Comparison of ENCODE assay signal across 8 cellular contexts in the genomic region with DNA sequence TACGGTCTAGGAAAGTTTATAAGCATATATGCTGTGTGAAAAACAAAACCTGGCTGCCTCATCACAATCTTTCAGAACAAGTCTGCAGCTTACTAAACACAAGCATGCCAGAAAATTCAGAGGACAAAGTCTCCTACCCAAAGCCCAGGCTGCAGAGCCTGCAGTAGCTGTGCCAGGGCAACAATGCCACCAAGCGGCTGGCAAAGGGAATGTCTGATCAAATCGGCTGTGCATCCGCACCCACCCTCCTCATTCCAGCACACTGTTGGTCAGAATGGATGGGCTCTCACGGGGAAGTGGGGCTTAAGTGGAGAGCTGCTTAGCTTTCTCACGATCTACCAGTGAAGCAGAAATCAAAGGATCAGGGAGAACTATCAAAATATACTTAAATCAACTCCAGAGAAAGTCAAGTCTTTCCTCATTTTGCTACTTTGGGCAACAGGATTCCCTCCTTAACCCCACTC.
DNase-seq lines count a peak whose midpoint lies in the region; ATAC-seq and TF ChIP-seq lines count a peak whose summit lies in the region.

No MANE protein-coding gene starts in this region.

- H3K4me3 Mint-ChIP-seq in activated T-helper 1 cell treated with anti-CD3 and anti-CD28 coated beads, Interleukin-12 subunit alpha, Interleukin-12 subunit beta, Interleukin-2, Interleukin-4 antibody, amounts not matched to agents 30 ng/mL and 10 ng/mL and 1 ng/mL, durations not matched to agents 14 hours and 24 hours and 36 hours, result peak overlapping the region; percentile 55
- H3K4me3 Mint-ChIP-seq in neural crest cell, result no peak overlapping the region

- no peaks in the 10 kb centered on the region for H3K79me2 ChIP-seq in PC-9 (ENCODE audit: low read depth)

- no peaks in the 10 kb centered on the region for H3K36me3 ChIP-seq in PC-9 (ENCODE audit: low read depth)

- no peaks in the 10 kb centered on the region for H3K27me3 Mint-ChIP-seq in activated T-helper 1 cell treated with anti-CD3 and anti-CD28 coated beads, Interleukin-12 subunit alpha, Interleukin-12 subunit beta, Interleukin-2, Interleukin-4 antibody, amounts not matched to agents 30 ng/mL and 10 ng/mL and 1 ng/mL, durations not matched to agents 14 hours and 24 hours and 36 hours (ENCODE audit: insufficient read depth)
- H3K27me3 Mint-ChIP-seq in neural crest cell (ENCODE audit: low read depth), result no peaks in the 10 kb centered on the region

- H3K4me3 ChIP-seq in GM12865 (ENCODE audit: low read depth, low read length) (peak overlapping the region; percentile 63), PC-9 (no peak overlapping the region), fibroblast of pulmonary artery (replicated peaks; ENCODE audit: low read depth, low read length) (no peak overlapping the region)
- peak overlapping the region; percentile 18 for H3K4me3 ChIP-seq in Jurkat, Clone E6-1 (ENCODE audit: low read length)

- CTCF ChIA-PET in PC-9 (lab: Charles Lee), result interaction anchor here (0.5 to 1.4 kb wide), 5 partner anchors 27 to 457 kb away, joined by 3 to 6 read pairs (median 4); no protein-coding TSS in a partner anchor

- no peak overlapping the region for H3K27ac ChIP-seq in PC-9
- peak overlapping the region; percentile 41 for H3K27ac ChIP-seq in temporal lobe (ENCODE audit: low read depth, low read length)

- peaks cover 56% of the 10 kb centered on the region for H3K4me1 Mint-ChIP-seq in activated T-helper 1 cell treated with anti-CD3 and anti-CD28 coated beads, Interleukin-12 subunit alpha, Interleukin-12 subunit beta, Interleukin-2, Interleukin-4 antibody, amounts not matched to agents 30 ng/mL and 10 ng/mL and 1 ng/mL, durations not matched to agents 14 hours and 24 hours and 36 hours (ENCODE audit: low read depth)
- H3K4me1 Mint-ChIP-seq in neural crest cell, result peaks cover 6% of the 10 kb centered on the region

- ATAC-seq in HG03378 (IDR thresholded peaks at IDR 0.05; ENCODE audit: unreplicated experiment), result no peak

- peaks cover 37% of the 10 kb centered on the region for H3K4me1 ChIP-seq in PC-9 (replicated peaks; ENCODE audit: insufficient read depth)

- peak; percentile 93 for DNase-seq in GM12865 (ENCODE audit: low read depth)
- peak; percentile 80 for DNase-seq in Jurkat, Clone E6-1 (ENCODE audit: low read depth, low spot score)
- DNase-seq in PC-9, result peak; percentile 46 to 66
- DNase-seq in activated T-helper 1 cell treated with anti-CD3 and anti-CD28 coated beads, Interleukin-12 subunit alpha, Interleukin-12 subunit beta, Interleukin-2, Interleukin-4 antibody, amounts not matched to agents 30 ng/mL and 10 ng/mL and 1 ng/mL, durations not matched to agents 14 hours and 24 hours and 36 hours (ENCODE audit: low spot score), result peak; percentile 35
- peak; percentile 89 for DNase-seq in fibroblast of pulmonary artery (ENCODE audit: low read depth)
- DNase-seq in neural crest cell (ENCODE audit: low read depth, low spot score), result peak; percentile 57

- no peak overlapping the region for H2AFZ ChIP-seq in PC-9

- H3K9me3 ChIP-seq in PC-9 (ENCODE audit: insufficient read depth, low read depth), result no peaks in the 10 kb centered on the region

- BruUV-seq in PC-9 (replicated peaks; lab: Mats Ljungman, UMichigan), result no TSS peak

- H3K27me3 ChIP-seq in PC-9 (ENCODE audit: insufficient read depth, low read depth), result no peaks in the 10 kb centered on the region

- POLR2A ChIA-PET in PC-9 (lab: Charles Lee; ENCODE audit: unreplicated experiment), result no interaction called here

- H3K4me2 ChIP-seq in PC-9, result no peak overlapping the region

- intact Hi-C loops in PC-9 (cut with micrococcal nuclease; ENCODE audit: unreplicated experiment), result loop anchor here (1.0 to 5.0 kb wide), 3 partner anchors 41 to 264 kb away; no protein-coding TSS in a partner anchor
- intact Hi-C loops in activated T-helper 1 cell treated with anti-CD3 and anti-CD28 coated beads, Interleukin-12 subunit alpha, Interleukin-12 subunit beta, Interleukin-2, Interleukin-4 antibody, amounts not matched to agents 30 ng/mL and 10 ng/mL and 1 ng/mL, durations not matched to agents 14 hours and 24 hours and 36 hours (cut with micrococcal nuclease), result loop anchor here (1.0 to 2.0 kb wide), 3 partner anchors 110 to 264 kb away; no protein-coding TSS in a partner anchor

- peaks cover 33% of the 10 kb centered on the region for H3K36me3 Mint-ChIP-seq in activated T-helper 1 cell treated with anti-CD3 and anti-CD28 coated beads, Interleukin-12 subunit alpha, Interleukin-12 subunit beta, Interleukin-2, Interleukin-4 antibody, amounts not matched to agents 30 ng/mL and 10 ng/mL and 1 ng/mL, durations not matched to agents 14 hours and 24 hours and 36 hours (ENCODE audit: low read depth)
- H3K36me3 Mint-ChIP-seq in neural crest cell (ENCODE audit: low read depth), result no peaks in the 10 kb centered on the region

- peaks cover 8% of the 10 kb centered on the region for H3F3A ChIP-seq in PC-9 (ENCODE audit: insufficient read depth, low read depth)

- H4K20me1 ChIP-seq in PC-9 (ENCODE audit: insufficient read depth), result no peaks in the 10 kb centered on the region

- H3K9me3 Mint-ChIP-seq in activated T-helper 1 cell treated with anti-CD3 and anti-CD28 coated beads, Interleukin-12 subunit alpha, Interleukin-12 subunit beta, Interleukin-2, Interleukin-4 antibody, amounts not matched to agents 30 ng/mL and 10 ng/mL and 1 ng/mL, durations not matched to agents 14 hours and 24 hours and 36 hours, result no peaks in the 10 kb centered on the region
- no peaks in the 10 kb centered on the region for H3K9me3 Mint-ChIP-seq in neural crest cell

- peak overlapping the region; percentile 84 for H3K27ac Mint-ChIP-seq in activated T-helper 1 cell treated with anti-CD3 and anti-CD28 coated beads, Interleukin-12 subunit alpha, Interleukin-12 subunit beta, Interleukin-2, Interleukin-4 antibody, amounts not matched to agents 30 ng/mL and 10 ng/mL and 1 ng/mL, durations not matched to agents 14 hours and 24 hours and 36 hours
- H3K27ac Mint-ChIP-seq in neural crest cell (ENCODE audit: unreplicated experiment), result no peak overlapping the region

- TF ChIP-seq CTCF in GM12865 (IDR thresholded peaks at IDR 0.05; ENCODE audit: insufficient read depth, low read depth, low read length, missing control alignments) (peak; percentile 81), PC-9 (conservative IDR thresholded peaks at IDR 0.05) (peak; percentile 82), fibroblast of pulmonary artery (IDR thresholded peaks at IDR 0.05; ENCODE audit: low read length, missing control alignments) (peak; percentile 97), neural crest cell (conservative IDR thresholded peaks at IDR 0.05) (peak; percentile 81)

- no peaks in the 10 kb centered on the region for H3K9me2 ChIP-seq in PC-9 (ENCODE audit: insufficient read depth)

Comparison
In these comparisons a context has a peak if more than half of its experiments do, and no peak if none do; other contexts are left out.
1. DNase-seq: peak in every context shown above with its lines; median percentile 93 in GM12865; 89 in fibroblast of pulmonary artery; 80 in Jurkat, Clone E6-1; 57 in neural crest cell; 56 in PC-9; 35 in activated T-helper 1 cell treated with anti-CD3 and anti-CD28 coated beads, Interleukin-12 subunit alpha, Interleukin-12 subunit beta, Interleukin-2, Interleukin-4 antibody, amounts not matched to agents 30 ng/mL and 10 ng/mL and 1 ng/mL, durations not matched to agents 14 hours and 24 hours and 36 hours.
2. H3K4me3 ChIP-seq: peak in GM12865 (single experiment) and Jurkat, Clone E6-1 (single experiment); none in PC-9 (single experiment) and fibroblast of pulmonary artery (single experiment).
3. Peak in every context shown above with its lines, with median percentiles within 50 percentile points of each other: CTCF ChIP-seq.